In genomic region chr1:1847061-1847460, GRCh38 we compare ENCODE assay signal across 11 cellular contexts. TPM values are rescaled to one million over a fixed set of nuclear protein-coding genes. Genes with fewer than 3 reads are reported as not detected.
DNase-seq lines count a peak whose midpoint lies in the region; ATAC-seq, FAIRE-seq and TF ChIP-seq lines count a peak whose summit lies in the region.
"Had no signal": no experiment of that assay in that cellular context is flagged by ENCODE, and none has a peak within 500 bp of the region (broad histone marks: within the 10 kb centered on the region; RNA-seq: fewer than 3 reads in every experiment).

No MANE protein-coding gene starts in this region.

- no peak overlapping the region for H3K4me3 Mint-ChIP-seq in stimulated activated naive CD8-positive, alpha-beta T cell treated with anti-CD3 and anti-CD28 coated beads, Interleukin-15, Interleukin-2, amounts not matched to agents 100 ng/mL and 50 ng/mL, for 24 hours
- no peak overlapping the region for H3K4me3 Mint-ChIP-seq in stimulated activated naive CD8-positive, alpha-beta T cell treated with anti-CD3 and anti-CD28 coated beads, Interleukin-15, amount 100 ng/mL, for 72 hours
- H3K4me3 Mint-ChIP-seq in natural killer cell: no peak overlapping the region

- H3K9me3 Mint-ChIP-seq in stimulated activated naive CD8-positive, alpha-beta T cell treated with anti-CD3 and anti-CD28 coated beads, Interleukin-15, Interleukin-2, amounts not matched to agents 100 ng/mL and 50 ng/mL, for 24 hours: no peaks in the 10 kb centered on the region
- H3K9me3 Mint-ChIP-seq in stimulated activated naive CD8-positive, alpha-beta T cell treated with anti-CD3 and anti-CD28 coated beads, Interleukin-15, amount 100 ng/mL, for 72 hours: no peaks in the 10 kb centered on the region
- no peaks in the 10 kb centered on the region for H3K9me3 Mint-ChIP-seq in natural killer cell

- no peak for DNase-seq in stimulated activated naive CD8-positive, alpha-beta T cell treated with anti-CD3 and anti-CD28 coated beads, Interleukin-15, amount 100 ng/mL, for 72 hours
- peak; percentile 62 to 76 for DNase-seq in erythroblast (lab: John Stamatoyannopoulos, UW)
- DNase-seq in natural killer cell: no peak
- DNase-seq in D721Med (ENCODE audit: insufficient read length, low spot score): no peak
- no peak for DNase-seq in medulla oblongata (ENCODE audit: extremely low spot score)
- no peak for DNase-seq in GF-D8 (lab: John Stamatoyannopoulos, UW)
- DNase-seq: kidney glomerular epithelial cell, NCI-H2081 treated with DMSO at 0.1 percent for 48 hours had no signal

- peaks cover 20% of the 10 kb centered on the region for H3K36me3 Mint-ChIP-seq in stimulated activated naive CD8-positive, alpha-beta T cell treated with anti-CD3 and anti-CD28 coated beads, Interleukin-15, Interleukin-2, amounts not matched to agents 100 ng/mL and 50 ng/mL, for 24 hours (ENCODE audit: low read depth)
- no peaks in the 10 kb centered on the region for H3K36me3 Mint-ChIP-seq in natural killer cell

- ATAC-seq in stimulated activated naive CD8-positive, alpha-beta T cell treated with anti-CD3 and anti-CD28 coated beads, Interleukin-15, amount 100 ng/mL, for 72 hours: no peak
- ATAC-seq in natural killer cell (no peak), GM19455 (IDR thresholded peaks at IDR 0.05; ENCODE audit: unreplicated experiment) (no peak)

- peak overlapping the region; percentile 7 for H3K27ac Mint-ChIP-seq in stimulated activated naive CD8-positive, alpha-beta T cell treated with anti-CD3 and anti-CD28 coated beads, Interleukin-15, Interleukin-2, amounts not matched to agents 100 ng/mL and 50 ng/mL, for 24 hours
- H3K27ac Mint-ChIP-seq in stimulated activated naive CD8-positive, alpha-beta T cell treated with anti-CD3 and anti-CD28 coated beads, Interleukin-15, amount 100 ng/mL, for 72 hours: peak overlapping the region in 1 of 2 donors; percentile 26
- peak overlapping the region; percentile 71 to 87 for H3K27ac Mint-ChIP-seq in natural killer cell

- no peaks in the 10 kb centered on the region for H3K27me3 Mint-ChIP-seq in stimulated activated naive CD8-positive, alpha-beta T cell treated with anti-CD3 and anti-CD28 coated beads, Interleukin-15, Interleukin-2, amounts not matched to agents 100 ng/mL and 50 ng/mL, for 24 hours
- no peaks in the 10 kb centered on the region for H3K27me3 Mint-ChIP-seq in stimulated activated naive CD8-positive, alpha-beta T cell treated with anti-CD3 and anti-CD28 coated beads, Interleukin-15, amount 100 ng/mL, for 72 hours
- H3K27me3 Mint-ChIP-seq in natural killer cell (ENCODE audit: low read depth in 2 of 2): no peaks in the 10 kb centered on the region

- no peak for TF ChIP-seq CTCF in natural killer cell (IDR thresholded peaks at IDR 0.05)
- no peak for TF ChIP-seq CTCF in D721Med (IDR thresholded peaks at IDR 0.05; ENCODE audit: insufficient read depth, missing control alignments)

- peaks cover 55% of the 10 kb centered on the region for H3K4me1 Mint-ChIP-seq in stimulated activated naive CD8-positive, alpha-beta T cell treated with anti-CD3 and anti-CD28 coated beads, Interleukin-15, Interleukin-2, amounts not matched to agents 100 ng/mL and 50 ng/mL, for 24 hours (ENCODE audit: low read depth)
- peaks cover 54% of the 10 kb centered on the region for H3K4me1 Mint-ChIP-seq in stimulated activated naive CD8-positive, alpha-beta T cell treated with anti-CD3 and anti-CD28 coated beads, Interleukin-15, amount 100 ng/mL, for 72 hours
- H3K4me1 Mint-ChIP-seq in natural killer cell: peaks cover 75% of the 10 kb centered on the region in 2 donors

- no peak for FAIRE-seq in D721Med (lab: Jason Lieb, UNC)
- FAIRE-seq: bronchial epithelial cell had no signal

- no peak for TF ChIP-seq POLR2A in erythroblast (IDR thresholded peaks at IDR 0.05; ENCODE audit: low read length)

- intact Hi-C loops in natural killer cell (cut with micrococcal nuclease): loop anchor here (5.0 kb wide), 1 partner anchor 35 kb away; no protein-coding TSS in a partner anchor

RNA-seq across cellular contexts. Expression of gene GNB1, which starts 43.8 kb away (rescaled TPM):
- 100 to 1,000 TPM; 285 to 304 (median 289) TPM for total RNA-seq in natural killer cell

Comparison
In these comparisons a context has a peak if more than half of its experiments do, and no peak if none do; other contexts are left out.
1. DNase-seq: peak in erythroblast (2 of 2); none in stimulated activated naive CD8-positive, alpha-beta T cell treated with anti-CD3 and anti-CD28 coated beads, Interleukin-15, amount 100 ng/mL, for 72 hours (0 of 2), natural killer cell (single experiment), D721Med (single experiment), medulla oblongata (single experiment) and GF-D8 (single experiment).